ENCODE assay signal across 21 cellular contexts in the genomic region with DNA sequence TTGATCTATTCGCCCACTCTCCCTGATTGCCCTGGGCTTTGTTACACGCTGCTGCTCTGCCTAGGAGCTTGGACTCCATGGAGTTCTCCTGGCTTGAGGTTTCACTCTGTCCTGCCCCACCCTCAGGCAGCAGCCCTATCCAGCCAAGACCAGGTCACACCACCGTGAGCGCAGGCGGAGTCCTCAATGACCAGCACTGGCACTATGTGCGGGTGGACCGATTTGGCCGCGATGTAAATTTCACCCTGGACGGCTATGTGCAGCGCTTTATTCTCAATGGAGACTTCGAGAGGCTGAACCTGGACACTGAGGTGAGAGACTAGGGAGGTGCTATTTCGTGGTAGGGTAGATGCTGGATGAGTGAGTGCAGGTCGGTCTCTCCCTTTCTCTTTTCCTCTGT. TPM values are rescaled to one million over a fixed set of nuclear protein-coding genes. Genes with fewer than 3 reads are reported as not detected.
DNase-seq lines count a peak whose midpoint lies in the region; ATAC-seq and TF ChIP-seq lines count a peak whose summit lies in the region.
"Had no signal": no experiment of that assay in that cellular context is flagged by ENCODE, and none has a peak within 500 bp of the region (broad histone marks: within the 10 kb centered on the region; RNA-seq: fewer than 3 reads in every experiment).

No MANE protein-coding gene starts in this region.

- no peaks in the 10 kb centered on the region for H3K9me3 ChIP-seq in osteoblast (ENCODE audit: low read depth, low read length)
- H3K9me3 ChIP-seq: HAP-1 had no signal

- H3K27ac Mint-ChIP-seq in brain = peak overlapping the region in 2 of 5 experiments; percentile 27 to 69
- H3K27ac Mint-ChIP-seq: GM23338 had no signal

- no peak overlapping the region for H2AFZ ChIP-seq in osteoblast (ENCODE audit: low read length)
- H2AFZ ChIP-seq: GM23338, PC-9 had no signal

- intact Hi-C loops in cardiac septum (cut with DNase I) = no loop called here
- intact Hi-C loops in Right ventricle myocardium superior (cut with DNase I) = no loop called here

- H3K27ac ChIP-seq in osteoblast (ENCODE audit: low read depth, low read length) = no peak overlapping the region
- H3K27ac ChIP-seq: PC-9 had no signal

- peaks cover 0 to 5% (median 0%) of the 10 kb centered on the region in 5 experiments for H3K9me3 Mint-ChIP-seq in brain
- H3K9me3 Mint-ChIP-seq: GM23338 had no signal

- peaks cover 8% of the 10 kb centered on the region for H4K20me1 ChIP-seq in osteoblast (ENCODE audit: insufficient read depth, low read length)

- H3K36me3 ChIP-seq in osteoblast (ENCODE audit: insufficient read depth, low read length) = peaks cover 11% of the 10 kb centered on the region

- H3K79me2 ChIP-seq in osteoblast (ENCODE audit: insufficient read depth, low read length) = no peaks in the 10 kb centered on the region

- H3K4me3 Mint-ChIP-seq in brain = peak overlapping the region; percentile 6 to 89 (median 49)
- H3K4me3 Mint-ChIP-seq: GM23338 had no signal

- DNase-seq in G401 (ENCODE audit: low spot score) (peak; percentile 66), medulla oblongata (ENCODE audit: extremely low spot score) (peak; percentile 16), osteoblast (ENCODE audit: insufficient read length, low spot score, missing footprints) (peak; percentile 82), cardiac septum (ENCODE audit: low spot score) (no peak), Right ventricle myocardium superior (no peak)
- DNase-seq: 8988T, ACHN, Calu3, DMS153, NCI-H1048, NCI-H1417, NCI-H2081, NCI-H2227 treated with DMSO at 0.1 percent for 48 hours, NCI-H526 treated with DMSO at 0.1 percent for 48 hours, PC-9, SHP77 had no signal

- H3K36me3 Mint-ChIP-seq in brain = peaks cover 57% of the 10 kb centered on the region

- no peak overlapping the region for H3K4me2 ChIP-seq in osteoblast (ENCODE audit: insufficient read depth, low read length)
- H3K4me2 ChIP-seq: GM23338, PC-9 had no signal

- H3K4me1 ChIP-seq in osteoblast (ENCODE audit: insufficient read depth, low read length) = peaks cover 15% of the 10 kb centered on the region

- TF ChIP-seq CTCF in brain (conservative IDR thresholded peaks at IDR 0.05) (no peak), osteoblast (IDR thresholded peaks at IDR 0.05; ENCODE audit: extremely low read depth, low read depth, low read length) (no peak)

- no peak overlapping the region for H3K4me3 ChIP-seq in osteoblast (ENCODE audit: insufficient read depth, low read length)
- H3K4me3 ChIP-seq: GM23338, HAP-1, PC-9 had no signal

- H3K27me3 Mint-ChIP-seq in brain = peaks cover 7% of the 10 kb centered on the region

- H3K27me3 ChIP-seq in osteoblast (ENCODE audit: insufficient read depth, low read length) = no peaks in the 10 kb centered on the region

- in situ Hi-C loops in G401 (cut with HindIII; ENCODE audit: low sequenced_read_pairs) = loop anchor here (10.0 kb wide), 1 partner anchor 151 kb away; the partner anchor contains the start of gene NAGLU

- H3K4me1 Mint-ChIP-seq in brain = peaks cover 33% of the 10 kb centered on the region

- ATAC-seq in HG03196 (IDR thresholded peaks at IDR 0.05; ENCODE audit: unreplicated experiment) = no peak
- no peak for ATAC-seq in Right ventricle myocardium superior (ENCODE audit: poor library complexity)
- ATAC-seq: GM23338 had no signal

RNA-seq across cellular contexts. Expression of gene CNTNAP1, which starts 3.5 kb away (rescaled TPM):
- 11.4 and 13.3 TPM in 2 replicates for total RNA-seq in G401 (2014; rRNA removed; shearing (Covaris generic))
- 20.0 TPM for polyA plus RNA-seq in brain (ENCODE audit: insufficient read depth, low read depth, low replicate concordance)
- total RNA-seq in osteoblast (18.6 and 19.2 TPM in 2 replicates), cardiac septum (7.0 TPM), Right ventricle myocardium superior (4.2 TPM)

RNA-seq across cellular contexts. Expression of gene CCR10, which starts 4.2 kb away (rescaled TPM):
- total RNA-seq in G401 (2014; rRNA removed; shearing (Covaris generic)) = 20.1 and 24.2 TPM in 2 replicates
- 3.1 TPM for polyA plus RNA-seq in brain (ENCODE audit: insufficient read depth, low read depth, low replicate concordance)
- total RNA-seq in osteoblast = 0.59 and 2.2 TPM in 2 replicates
- 1.2 TPM for total RNA-seq in cardiac septum
- 1.0 TPM for total RNA-seq in Right ventricle myocardium superior
- total RNA-seq: HT-29, PC-9 had no signal

RNA-seq across cellular contexts. Expression of gene PLEKHH3, which starts 9.0 kb away (rescaled TPM):
- total RNA-seq in G401 (2014; rRNA removed; shearing (Covaris generic)) = 46.1 and 51.0 TPM in 2 replicates
- polyA plus RNA-seq in brain (ENCODE audit: insufficient read depth, low read depth, low replicate concordance) = 38.5 TPM
- 14.7 and 19.9 TPM in 2 replicates for total RNA-seq in osteoblast
- 20.2 TPM for total RNA-seq in cardiac septum
- total RNA-seq in Right ventricle myocardium superior = 27.5 TPM

RNA-seq across cellular contexts. Expression of gene TUBG2, which starts 26.7 kb away (rescaled TPM):
- 1.1 and 3.2 TPM in 2 replicates for total RNA-seq in G401 (2014; rRNA removed; shearing (Covaris generic))
- 65.3 TPM for polyA plus RNA-seq in brain (ENCODE audit: insufficient read depth, low read depth, low replicate concordance)
- total RNA-seq in osteoblast (13.8 TPM in 2 replicates), cardiac septum (21.9 TPM), Right ventricle myocardium superior (12.4 TPM)

RNA-seq across cellular contexts. Expression of gene EZH1, which starts 59.0 kb away (rescaled TPM):
- total RNA-seq in G401 (2014; rRNA removed; shearing (Covaris generic)) = 10.0 and 14.7 TPM in 2 replicates
- polyA plus RNA-seq in brain (ENCODE audit: insufficient read depth, low read depth, low replicate concordance) = 17.9 TPM
- total RNA-seq in osteoblast = 30.8 and 31.8 TPM in 2 replicates
- total RNA-seq in cardiac septum = 45.4 TPM
- 47.2 TPM for total RNA-seq in Right ventricle myocardium superior

Comparison
In these comparisons a context has a peak if more than half of its experiments do, and no peak if none do; other contexts are left out.
1. DNase-seq: peak in G401 (single experiment), medulla oblongata (single experiment) and osteoblast (single experiment); none in cardiac septum (single experiment) and Right ventricle myocardium superior (single experiment).